Comparison of ENCODE assay signal across 10 cellular contexts in genomic region chr10:10925667-10926066, GRCh38.
"Had no signal": no experiment of that assay in that cellular context is flagged by ENCODE, and none has a peak within 500 bp of the region (broad histone marks: within the 10 kb centered on the region; RNA-seq: fewer than 3 reads in every experiment).

No MANE protein-coding gene starts in this region.

- H3K27ac ChIP-seq: GM23248, HL-60 had no signal

- H3K9me3 ChIP-seq: HAP-1 had no signal

- H3K9me3 Mint-ChIP-seq: HFFc6, IgD-negative memory B cell had no signal

- H3K27me3 Mint-ChIP-seq: IgD-negative memory B cell had no signal

- DNase-seq: GM23248, GOT3, H7, HFFc6, KBM-7 had no signal

- H3K4me1 ChIP-seq: HAP-1 had no signal

- H3K27ac Mint-ChIP-seq: HFFc6, IgD-negative memory B cell had no signal

- H2AFZ ChIP-seq: GM23248 had no signal

- ATAC-seq: HCT116, HepG2 had no signal

- H3K36me3 ChIP-seq: HAP-1 had no signal

- H3K4me3 ChIP-seq: GM23248, HAP-1 had no signal

- H3K4me3 Mint-ChIP-seq: HFFc6, IgD-negative memory B cell had no signal

- H3K4me1 Mint-ChIP-seq: IgD-negative memory B cell had no signal

- H3K9ac ChIP-seq: GM23248 had no signal
